8 cellular contexts compared by ENCODE assay signal in the genomic region with DNA sequence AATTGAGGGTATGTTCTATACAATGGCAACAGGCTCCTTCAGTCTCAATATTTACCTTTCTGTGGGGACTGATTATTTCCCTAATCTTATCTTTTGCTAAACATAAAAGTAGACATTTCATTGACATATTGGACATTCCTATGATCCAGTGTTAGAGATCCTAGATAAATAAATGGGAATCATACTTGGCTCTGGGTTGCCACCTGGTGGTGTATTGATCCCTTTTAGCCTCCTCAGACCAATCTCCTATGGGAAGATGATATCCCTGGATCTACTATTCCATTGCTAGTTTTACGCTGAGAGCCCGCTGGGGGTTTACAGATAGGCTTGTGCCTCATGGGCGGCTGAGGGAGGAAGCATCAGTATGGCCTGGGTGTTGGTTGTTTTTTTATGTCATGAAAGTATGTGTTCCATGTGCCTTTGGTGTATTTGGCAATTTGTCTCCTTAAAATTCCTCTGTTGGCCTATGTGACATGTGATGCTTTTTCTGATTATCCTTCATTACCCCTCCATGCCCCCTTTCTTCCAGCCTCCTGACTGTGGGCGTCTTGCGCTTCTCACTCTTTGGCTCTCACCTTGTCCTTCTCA. TPM values are rescaled to one million over a fixed set of nuclear protein-coding genes. Genes with fewer than 3 reads are reported as not detected.
DNase-seq lines count a peak whose midpoint lies in the region; ATAC-seq, FAIRE-seq and TF ChIP-seq lines count a peak whose summit lies in the region.

No MANE protein-coding gene starts in this region.

- H3K9me3 ChIP-seq in gastroesophageal sphincter (no peaks in the 10 kb centered on the region), small intestine (ENCODE audit: control insufficient read depth, low read depth) (no peaks in the 10 kb centered on the region)

- FAIRE-seq in RCC 7860 (lab: Jason Lieb, UNC), result no peak
- no peak for FAIRE-seq in small intestine (lab: Jason Lieb, UNC)

- peak; percentile 2 for DNase-seq in NCI-H2107 treated with DMSO at 0.1 percent for 48 hours (lab: John Stamatoyannopoulos, UW; ENCODE audit: unreplicated experiment)
- no peak for DNase-seq in NCI-H2107 (lab: John Stamatoyannopoulos, UW)
- DNase-seq in RCC 7860 (ENCODE audit: low spot score), result peak; percentile 21
- DNase-seq in small intestine, result peak; percentile 71

- no peak overlapping the region for H3K27ac ChIP-seq in gastroesophageal sphincter
- H3K27ac ChIP-seq in small intestine (ENCODE audit: low read depth in 1 of 2, low read length in 1 of 2), result no peak overlapping the region

- TF ChIP-seq EP300 in gastroesophageal sphincter (IDR thresholded peaks at IDR 0.05), result no peak

- H3K4me3 ChIP-seq in gastroesophageal sphincter, result no peak overlapping the region
- H3K4me3 ChIP-seq in small intestine (ENCODE audit: low read depth in 1 of 2, low read length in 2 of 2), result no peak overlapping the region

- no peaks in the 10 kb centered on the region for H3K27me3 ChIP-seq in gastroesophageal sphincter
- no peaks in the 10 kb centered on the region for H3K27me3 ChIP-seq in small intestine (ENCODE audit: control insufficient read depth in 2 of 2, insufficient read depth in 2 of 2, low read length in 2 of 2)

- no peak for TF ChIP-seq POLR2A in gastroesophageal sphincter (IDR thresholded peaks at IDR 0.05)
- no peak for TF ChIP-seq POLR2A in GM18505 (IDR thresholded peaks at IDR 0.05; ENCODE audit: borderline replicate concordance, extremely low read depth, insufficient read depth, insufficient read length)

- no peaks in the 10 kb centered on the region for H3K36me3 ChIP-seq in gastroesophageal sphincter
- H3K36me3 ChIP-seq in small intestine (ENCODE audit: control insufficient read depth in 2 of 2, insufficient read depth in 2 of 2, low read length in 2 of 2), result no peaks in the 10 kb centered on the region

- peak; percentile 46 to 63 (median 62) for TF ChIP-seq CTCF in gastroesophageal sphincter (IDR thresholded peaks at IDR 0.05)

- H3K4me1 ChIP-seq in gastroesophageal sphincter, result peaks cover 8 to 47% (median 9%) of the 10 kb centered on the region in 3 donors
- peaks cover 0 to 2% of the 10 kb centered on the region in 2 donors for H3K4me1 ChIP-seq in small intestine (ENCODE audit: control insufficient read depth in 2 of 2, insufficient read depth in 1 of 2, low read depth in 1 of 2, low read length in 1 of 2)

- no peak for ATAC-seq in gastroesophageal sphincter
- ATAC-seq in HG02798 (IDR thresholded peaks at IDR 0.05; ENCODE audit: poor library complexity, unreplicated experiment), result no peak
- no peak for ATAC-seq in GM21619 (IDR thresholded peaks at IDR 0.05; ENCODE audit: unreplicated experiment)
- no peak for ATAC-seq in GM18505 (IDR thresholded peaks at IDR 0.05; ENCODE audit: unreplicated experiment)

- WGBS in gastroesophageal sphincter (ENCODE audit: low coverage in 1 of 2), 2 donors, result 87 to 88% methylated on average over 3 of the region's 5 CpGs
- 50 to 81% (median 60%) methylated on average over 5 of the region's 5 CpGs for WGBS in small intestine, 3 donors

RNA-seq across cellular contexts. Expression of gene CELF2, which starts 18.8 kb away (rescaled TPM):
- total RNA-seq in gastroesophageal sphincter, result 100 to 1,000 TPM in 3 of 4 donors, 10 to 100 TPM in 1; 82.4 to 122 (median 110) TPM
- polyA plus RNA-seq in small intestine, result 10 to 100 TPM in 1 of 3 donors, 1 to 10 TPM in 2; 1.8 to 11.6 (median 4.1) TPM
